22 cellular contexts compared by ENCODE assay signal in the genomic region with DNA sequence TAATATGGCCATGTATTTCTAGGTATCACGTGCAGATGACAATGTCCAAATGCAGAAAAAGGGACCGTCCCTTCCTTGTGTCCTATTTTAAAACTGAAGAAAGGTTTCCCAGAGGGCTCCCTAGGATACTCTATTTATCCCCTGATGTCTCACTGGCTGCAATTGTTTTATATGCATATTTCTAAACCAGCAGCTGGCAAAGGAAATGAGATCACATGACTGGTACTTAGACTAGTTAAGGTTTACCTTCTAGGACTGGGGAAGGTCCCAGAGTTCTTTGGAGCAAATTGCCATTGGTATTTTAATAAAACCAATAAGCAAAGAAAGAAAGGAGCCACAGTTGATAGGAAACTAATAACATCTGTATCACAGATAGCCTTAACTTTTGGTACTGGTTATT.
"Had no signal": no experiment of that assay in that cellular context is flagged by ENCODE, and none has a peak within 500 bp of the region (broad histone marks: within the 10 kb centered on the region; RNA-seq: fewer than 3 reads in every experiment).

No MANE protein-coding gene starts in this region.

- FAIRE-seq: TTC549 had no signal

- ATAC-seq: activated CD4-positive, alpha-beta T cell treated with anti-CD3 and anti-CD28 coated beads for 36 hours; activated T-helper 17 cell treated with anti-CD3 and anti-CD28 coated beads, Interleukin-2, amount 50 U/mL, for 72 hours had no signal

- DNase-seq: activated CD4-positive, alpha-beta memory T cell treated with anti-CD3 and anti-CD28 coated beads, Interleukin-2, amount 10 ng/mL, durations not matched to agents 7 days and 5 days; activated CD4-positive, alpha-beta T cell treated with anti-CD3 and anti-CD28 coated beads for 36 hours; activated CD4-positive, alpha-beta T cell treated with anti-CD3 and anti-CD28 coated beads, Interleukin-2, amount 50 U/mL, for 1 hour; activated gamma-delta T cell; activated naive CD4-positive, alpha-beta T cell treated with anti-CD3 and anti-CD28 coated beads for 36 hours; activated naive CD8-positive, alpha-beta T cell treated with anti-CD3 and anti-CD28 coated beads for 36 hours; activated T-cell treated with anti-CD3 and anti-CD28 coated beads for 4 hours; activated T-cell treated with anti-CD3 and anti-CD28 coated beads, Interleukin-2, amount 50 U/mL, for 48 hours; cerebellar nuclear complex; NCI-H1092; NCI-H1417; NCI-H1930; NCI-H2107; NCI-H2171 treated with DMSO at 0.1 percent for 48 hours; NCI-H226; NCI-H526; NCI-H774; SIG-M5; T-helper 2 cell; T1000 had no signal
